Comparison of ENCODE assay signal across 34 cellular contexts in the genomic region with DNA sequence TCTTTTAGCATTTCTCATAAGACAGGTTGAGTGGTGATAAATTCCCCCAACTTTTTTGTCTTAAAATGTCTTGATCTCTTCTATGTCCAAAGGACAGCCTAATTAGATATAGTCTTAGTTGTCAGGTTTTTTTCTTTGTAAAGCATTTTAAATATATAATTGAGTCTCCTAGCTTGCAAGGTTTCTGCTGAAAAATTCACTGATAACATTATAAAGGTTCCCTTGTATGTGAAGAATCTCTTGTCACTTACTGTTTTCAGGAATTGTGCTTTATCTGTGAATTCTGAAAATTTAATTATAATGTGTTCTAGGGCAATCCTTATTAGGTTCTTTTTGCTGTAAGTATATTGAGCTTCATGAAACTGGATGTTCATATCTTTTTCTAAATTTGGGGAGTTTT.
"Had no signal": no experiment of that assay in that cellular context is flagged by ENCODE, and none has a peak within 500 bp of the region (broad histone marks: within the 10 kb centered on the region; RNA-seq: fewer than 3 reads in every experiment).

No MANE protein-coding gene starts in this region.

- DNase-seq: Karpas-422, Kasumi-1, MG63, MM.1S, MV-4-11, NCI-H1048, NCI-H1092, NCI-H1092 treated with DMSO at 0.1 percent for 48 hours, NCI-H1105, NCI-H1105 treated with DMSO at 0.1 percent for 48 hours, NCI-H1417, NCI-H1417 treated with DMSO at 0.1 percent for 48 hours, NCI-H1436, NCI-H1436 treated with DMSO at 0.1 percent for 48 hours, NCI-H146, NCI-H1694, NCI-H1694 treated with DMSO at 0.1 percent for 48 hours, NCI-H187, NCI-H187 treated with DMSO at 0.1 percent for 48 hours, NCI-H1930, NCI-H2029, NCI-H2029 treated with DMSO at 0.1 percent for 48 hours, NCI-H2081, NCI-H2081 treated with DMSO at 0.1 percent for 48 hours, NCI-H2107, NCI-H2171, NCI-H2171 treated with DMSO at 0.1 percent for 48 hours, NCI-H2227 treated with DMSO at 0.1 percent for 48 hours, NCI-H226, NCI-H345, NCI-H446, NCI-H446 treated with DMSO at 0.1 percent for 48 hours, NCI-H510A, NCI-H510A treated with DMSO at 0.1 percent for 48 hours had no signal

- H3K4me3 ChIP-seq: MG63 had no signal

- H3K36me3 ChIP-seq: MG63 had no signal
